19 cellular contexts compared by ENCODE assay signal in the genomic region with DNA sequence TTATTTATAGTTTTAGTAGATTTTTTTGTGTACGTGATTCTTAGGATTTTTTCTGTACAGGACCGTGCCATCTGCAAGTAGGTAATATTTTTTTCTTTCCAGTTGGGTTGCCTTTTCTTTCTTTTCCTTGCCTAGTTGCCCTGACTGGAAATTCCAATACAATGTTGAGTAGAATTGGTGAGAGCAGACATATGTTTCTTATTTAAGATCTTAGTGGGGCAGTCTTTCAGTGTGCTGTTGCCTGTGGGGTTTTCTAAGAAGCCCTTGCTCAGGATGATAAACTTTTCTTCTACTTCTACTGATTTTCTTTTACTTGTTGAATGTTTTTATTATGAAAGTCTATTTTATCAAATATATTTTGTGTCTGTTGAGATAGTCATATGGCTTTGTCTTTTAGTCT.
"Had no signal": no experiment of that assay in that cellular context is flagged by ENCODE, and none has a peak within 500 bp of the region (broad histone marks: within the 10 kb centered on the region; RNA-seq: fewer than 3 reads in every experiment).

No MANE protein-coding gene starts in this region.

- H3K9me3 Mint-ChIP-seq: activated B cell treated with CpG ODN at 0.5 μM for 24 hours; activated naive CD4-positive, alpha-beta T cell treated with anti-CD3 and anti-CD28 coated beads for 36 hours; activated naive CD8-positive, alpha-beta T cell treated with anti-CD3 and anti-CD28 coated beads, Interleukin-2, amount 10 ng/mL, durations not matched to agents 7 days and 5 days; activated T-cell treated with anti-CD3 and anti-CD28 coated beads, Interleukin-2, amount 50 U/mL, for 4 hours; dendritic cell treated with granulocyte-macrophage colony-stimulating factor and Interleukin-4, amounts not matched to agents 40 ng/mL and 50 ng/mL, for 4 days; T-helper 1 cell treated with Interleukin-12 subunit alpha and Interleukin-12 subunit beta and Interleukin-4 antibody, amounts not matched to agents 30 μg/mL and 1 μg/mL, for 36 hours had no signal

- H3K27ac ChIP-seq: neutrophil, pancreas, upper lobe of left lung had no signal

- ATAC-seq: activated T-cell treated with anti-CD3 and anti-CD28 coated beads, Interleukin-2, amount 50 U/mL, for 4 hours; left ventricle myocardium superior; pancreas; right cardiac atrium had no signal

- H3K27ac Mint-ChIP-seq: activated B cell treated with CpG ODN at 0.5 μM for 24 hours; activated naive CD4-positive, alpha-beta T cell treated with anti-CD3 and anti-CD28 coated beads for 36 hours; activated naive CD8-positive, alpha-beta T cell treated with anti-CD3 and anti-CD28 coated beads, Interleukin-2, amount 10 ng/mL, durations not matched to agents 7 days and 5 days; dendritic cell treated with granulocyte-macrophage colony-stimulating factor and Interleukin-4, amounts not matched to agents 40 ng/mL and 50 ng/mL, for 4 days; nephron; T-helper 1 cell treated with Interleukin-12 subunit alpha and Interleukin-12 subunit beta and Interleukin-4 antibody, amounts not matched to agents 30 μg/mL and 1 μg/mL, for 36 hours had no signal

- H3K9me3 ChIP-seq: neutrophil, pancreas, upper lobe of left lung had no signal

- H3K4me1 ChIP-seq: pancreas had no signal

- H3K27me3 ChIP-seq: neutrophil, pancreas, upper lobe of left lung had no signal

- DNase-seq: activated B cell treated with CpG ODN at 0.5 μM for 24 hours; activated CD4-positive, alpha-beta T cell treated with anti-CD3 and anti-CD28 coated beads for 4 hours; activated CD4-positive, alpha-beta T cell treated with anti-CD3 and anti-CD28 coated beads, Interleukin-2, amount 50 U/mL, for 48 hours; activated CD8-positive, alpha-beta memory T cell treated with anti-CD3 and anti-CD28 coated beads, Interleukin-2, amount 50 U/mL, for 48 hours; activated effector memory CD4-positive, alpha-beta T cell treated with Interleukin-2 at 50 U/mL for 16 hours; activated naive CD4-positive, alpha-beta T cell treated with anti-CD3 and anti-CD28 coated beads for 36 hours; activated naive CD8-positive, alpha-beta T cell treated with anti-CD3 and anti-CD28 coated beads, Interleukin-2, amount 10 ng/mL, durations not matched to agents 7 days and 5 days; activated T-cell treated with anti-CD3 and anti-CD28 coated beads, Interleukin-2, amount 50 U/mL, for 4 hours; effector CD4-positive, alpha-beta T cell; erythroblast; hypothalamus; left ventricle myocardium superior; pancreas; right cardiac atrium; upper lobe of left lung had no signal

- H3K4me3 ChIP-seq: pancreas, upper lobe of left lung had no signal

- H3K4me3 Mint-ChIP-seq: activated B cell treated with CpG ODN at 0.5 μM for 24 hours; activated naive CD4-positive, alpha-beta T cell treated with anti-CD3 and anti-CD28 coated beads for 36 hours; activated naive CD8-positive, alpha-beta T cell treated with anti-CD3 and anti-CD28 coated beads, Interleukin-2, amount 10 ng/mL, durations not matched to agents 7 days and 5 days; activated T-cell treated with anti-CD3 and anti-CD28 coated beads, Interleukin-2, amount 50 U/mL, for 4 hours; dendritic cell treated with granulocyte-macrophage colony-stimulating factor and Interleukin-4, amounts not matched to agents 40 ng/mL and 50 ng/mL, for 4 days; nephron; T-helper 1 cell treated with Interleukin-12 subunit alpha and Interleukin-12 subunit beta and Interleukin-4 antibody, amounts not matched to agents 30 μg/mL and 1 μg/mL, for 36 hours had no signal

- H3K27me3 Mint-ChIP-seq: activated B cell treated with CpG ODN at 0.5 μM for 24 hours; activated naive CD8-positive, alpha-beta T cell treated with anti-CD3 and anti-CD28 coated beads, Interleukin-2, amount 10 ng/mL, durations not matched to agents 7 days and 5 days; dendritic cell treated with granulocyte-macrophage colony-stimulating factor and Interleukin-4, amounts not matched to agents 40 ng/mL and 50 ng/mL, for 4 days had no signal

- H3K4me1 Mint-ChIP-seq: activated B cell treated with CpG ODN at 0.5 μM for 24 hours had no signal
